In the genomic region with DNA sequence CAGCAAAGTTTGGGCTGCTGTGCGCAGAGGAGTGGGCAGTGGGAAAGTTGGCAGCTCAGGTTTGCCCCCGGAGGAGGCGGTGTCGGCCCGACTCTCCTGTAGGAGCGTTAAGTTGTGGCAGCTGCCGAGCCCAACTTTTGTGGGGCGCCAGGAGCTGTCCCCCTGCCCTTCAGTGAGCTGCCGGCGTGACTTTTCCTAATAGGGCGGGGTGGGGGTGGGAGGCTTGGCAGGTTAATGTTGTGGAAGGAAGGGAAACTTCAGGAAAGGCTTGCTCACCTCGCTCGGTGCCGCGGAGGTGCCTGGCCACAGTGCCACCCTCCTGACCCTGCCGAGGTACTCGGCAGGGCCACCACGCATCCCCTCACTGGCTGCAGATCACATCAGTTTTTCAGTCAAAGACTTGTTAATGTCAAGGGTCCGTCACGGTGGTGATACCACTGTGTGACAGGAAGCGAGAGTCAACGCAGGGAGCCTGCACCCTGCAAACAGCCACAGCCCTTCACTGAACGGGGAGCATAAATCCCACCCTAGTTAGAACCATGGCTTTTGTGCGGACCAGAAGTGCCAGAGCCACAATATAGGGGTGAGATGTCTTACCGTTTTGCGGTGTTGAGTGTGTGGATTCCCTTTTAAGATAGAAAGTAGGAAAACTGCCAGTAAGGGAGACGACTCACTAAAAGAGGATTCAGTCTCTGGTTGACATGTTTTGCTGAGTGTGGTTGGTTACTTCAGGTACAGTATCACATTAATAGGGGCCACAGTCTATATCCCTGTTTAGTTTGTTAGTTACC, we compare ENCODE assay signal across 8 cellular contexts. TPM values are rescaled to one million over a fixed set of nuclear protein-coding genes. Genes with fewer than 3 reads are reported as not detected.
A peak's percentile ranks its signal among the peaks of the same experiment; 100 is the strongest.
DNase-seq lines count a peak whose midpoint lies in the region; ATAC-seq and TF ChIP-seq lines count a peak whose summit lies in the region.

No MANE protein-coding gene starts in this region.

- H3K9me3 ChIP-seq in mesodermal cell (ENCODE audit: control insufficient read depth, low read length) = no peaks in the 10 kb centered on the region

- WGBS in mesodermal cell (ENCODE audit: insufficient coverage in 2 of 2), 2 experiments = 0 to 2% methylated on average over 18 to 21 of the region's 27 CpGs

- peak overlapping the region; percentile 80 for H3K4me3 ChIP-seq in LNCaP clone FGC (ENCODE audit: low read depth, low read length)
- peak overlapping the region; percentile 71 for H3K4me3 ChIP-seq in mesodermal cell (ENCODE audit: extremely low read depth, insufficient read depth, low read length, poor library complexity, severe bottlenecking)

- H3K27ac ChIP-seq in mesodermal cell (ENCODE audit: low read depth, low read length, severe bottlenecking) = no peak overlapping the region

- no peaks in the 10 kb centered on the region for H3K4me1 ChIP-seq in mesodermal cell (ENCODE audit: control insufficient read depth, insufficient read depth, low read length, poor library complexity, severe bottlenecking)

- DNase-seq in EL = peak; percentile 37
- DNase-seq in LNCaP clone FGC (ENCODE audit: low read depth) = no peak
- peak; percentile 49 to 56 for DNase-seq in activated CD4-positive, alpha-beta T cell treated with anti-CD3 and anti-CD28 coated beads, Interleukin-2, amount 50 U/mL, for 48 hours
- DNase-seq in effector CD4-positive, alpha-beta T cell = peak; percentile 45
- peak; percentile 22 for DNase-seq in stimulated activated CD8-positive, alpha-beta memory T cell treated with anti-CD3 and anti-CD28 coated beads, Interleukin-4, amount 100 ng/mL, for 24 hours (ENCODE audit: low read depth)
- no peak for DNase-seq in T1000 (lab: John Stamatoyannopoulos, UW)

- TF ChIP-seq CTCF in LNCaP clone FGC (IDR thresholded peaks at IDR 0.05; ENCODE audit: control insufficient read depth, extremely low read depth, insufficient read depth) = no peak

- ATAC-seq in GM21737 (IDR thresholded peaks at IDR 0.05; ENCODE audit: unreplicated experiment) = peak; percentile 28

- H3K36me3 ChIP-seq in mesodermal cell (ENCODE audit: control insufficient read depth, insufficient read depth, low read length) = no peaks in the 10 kb centered on the region

RNA-seq across cellular contexts. Expression of gene LNPEP, which starts 0.7 kb away (rescaled TPM):
- 8.4 TPM for polyA plus RNA-seq in mesodermal cell (2013, experiment 1 of 2)
- 8.2 TPM for polyA plus RNA-seq in mesodermal cell (2013, experiment 2 of 2)

Comparison
In these comparisons a context has a peak if more than half of its experiments do, and no peak if none do; other contexts are left out.
1. DNase-seq: peak in EL (single experiment), activated CD4-positive, alpha-beta T cell treated with anti-CD3 and anti-CD28 coated beads, Interleukin-2, amount 50 U/mL, for 48 hours (2 of 2), effector CD4-positive, alpha-beta T cell (single experiment) and stimulated activated CD8-positive, alpha-beta memory T cell treated with anti-CD3 and anti-CD28 coated beads, Interleukin-4, amount 100 ng/mL, for 24 hours (single experiment); none in LNCaP clone FGC (single experiment) and T1000 (single experiment).